1 cellular context compared by ENCODE assay signal in the genomic region with DNA sequence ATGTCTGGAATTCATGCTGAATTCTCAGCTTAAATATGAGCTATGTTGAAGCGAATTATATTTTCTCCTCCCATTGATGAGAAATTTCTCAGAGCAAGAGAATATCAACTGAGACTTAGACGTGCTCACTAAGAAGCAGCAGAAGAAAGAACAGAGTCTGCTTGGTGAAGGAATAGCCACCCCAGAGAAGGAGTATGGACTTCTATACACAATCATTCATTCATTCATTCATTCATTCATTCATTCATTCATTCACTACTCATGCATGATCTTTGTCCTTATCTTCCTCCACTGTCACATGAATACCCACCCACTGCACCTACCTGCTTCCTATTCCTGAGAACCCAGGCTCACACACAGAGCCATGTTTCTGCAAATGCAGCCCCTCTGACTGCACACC.
TF ChIP-seq lines count a peak whose summit lies in the region.

No MANE protein-coding gene starts in this region.

TF ChIP-seq in GM23338, 12 proteins besides CTCF, POLR2A, EP300 and RAD21 (continued from another document):
- TF ChIP-seq, protein P1, sequence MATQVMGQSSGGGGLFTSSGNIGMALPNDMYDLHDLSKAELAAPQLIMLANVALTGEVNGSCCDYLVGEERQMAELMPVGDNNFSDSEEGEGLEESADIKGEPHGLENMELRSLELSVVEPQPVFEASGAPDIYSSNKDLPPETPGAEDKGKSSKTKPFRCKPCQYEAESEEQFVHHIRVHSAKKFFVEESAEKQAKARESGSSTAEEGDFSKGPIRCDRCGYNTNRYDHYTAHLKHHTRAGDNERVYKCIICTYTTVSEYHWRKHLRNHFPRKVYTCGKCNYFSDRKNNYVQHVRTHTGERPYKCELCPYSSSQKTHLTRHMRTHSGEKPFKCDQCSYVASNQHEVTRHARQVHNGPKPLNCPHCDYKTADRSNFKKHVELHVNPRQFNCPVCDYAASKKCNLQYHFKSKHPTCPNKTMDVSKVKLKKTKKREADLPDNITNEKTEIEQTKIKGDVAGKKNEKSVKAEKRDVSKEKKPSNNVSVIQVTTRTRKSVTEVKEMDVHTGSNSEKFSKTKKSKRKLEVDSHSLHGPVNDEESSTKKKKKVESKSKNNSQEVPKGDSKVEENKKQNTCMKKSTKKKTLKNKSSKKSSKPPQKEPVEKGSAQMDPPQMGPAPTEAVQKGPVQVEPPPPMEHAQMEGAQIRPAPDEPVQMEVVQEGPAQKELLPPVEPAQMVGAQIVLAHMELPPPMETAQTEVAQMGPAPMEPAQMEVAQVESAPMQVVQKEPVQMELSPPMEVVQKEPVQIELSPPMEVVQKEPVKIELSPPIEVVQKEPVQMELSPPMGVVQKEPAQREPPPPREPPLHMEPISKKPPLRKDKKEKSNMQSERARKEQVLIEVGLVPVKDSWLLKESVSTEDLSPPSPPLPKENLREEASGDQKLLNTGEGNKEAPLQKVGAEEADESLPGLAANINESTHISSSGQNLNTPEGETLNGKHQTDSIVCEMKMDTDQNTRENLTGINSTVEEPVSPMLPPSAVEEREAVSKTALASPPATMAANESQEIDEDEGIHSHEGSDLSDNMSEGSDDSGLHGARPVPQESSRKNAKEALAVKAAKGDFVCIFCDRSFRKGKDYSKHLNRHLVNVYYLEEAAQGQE (IDR thresholded peaks at IDR 0.05; ENCODE audit: unreplicated experiment): no peak
TF ChIP-seq in GM23338: peak in this region for 0.
